ENCODE assay signal across 10 cellular contexts in the genomic region with DNA sequence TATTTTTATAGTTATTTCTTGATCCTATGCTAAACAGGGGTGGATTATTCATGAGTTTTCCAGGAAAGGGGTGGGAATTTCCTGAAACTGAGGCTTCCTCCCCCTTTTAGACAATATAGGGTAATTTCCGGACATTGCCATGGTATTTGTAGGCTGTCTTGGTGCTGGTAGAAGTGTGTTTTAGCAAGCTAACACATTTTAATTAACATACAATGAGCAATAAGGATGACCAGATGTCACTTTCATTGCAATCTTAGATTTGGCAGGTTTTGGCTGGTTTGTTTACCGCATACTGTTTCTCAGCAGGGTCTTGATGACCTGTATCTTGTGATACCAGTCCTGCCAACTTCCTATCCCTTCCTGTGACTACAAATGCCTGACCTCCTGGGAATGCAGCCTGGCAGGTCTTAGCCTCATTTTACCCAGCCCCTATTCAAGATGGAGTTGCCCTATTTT. TPM values are rescaled to one million over a fixed set of nuclear protein-coding genes. Genes with fewer than 3 reads are reported as not detected.
DNase-seq lines count a peak whose midpoint lies in the region; ATAC-seq and TF ChIP-seq lines count a peak whose summit lies in the region.
"Had no signal": no experiment of that assay in that cellular context is flagged by ENCODE, and none has a peak within 500 bp of the region (broad histone marks: within the 10 kb centered on the region; RNA-seq: fewer than 3 reads in every experiment).

No MANE protein-coding gene starts in this region.

- TF ChIP-seq CTCF in Calu3 (IDR thresholded peaks at IDR 0.05; ENCODE audit: unreplicated experiment) (no peak), RWPE2 (IDR thresholded peaks at IDR 0.05; ENCODE audit: poor library complexity, severe bottlenecking) (no peak), omental fat pad (IDR thresholded peaks at IDR 0.05) (no peak)

- no peaks in the 10 kb centered on the region for H3K9me3 ChIP-seq in RWPE2 (ENCODE audit: severe bottlenecking)

- DNase-seq in Calu3 (peak; percentile 35), RWPE2 (ENCODE audit: low spot score) (peak; percentile 29), omental fat pad (ENCODE audit: low spot score) (no peak), islet precursor cell (no peak), activated gamma-delta T cell treated with Interleukin-2 at 50 U/mL for 16 hours (no peak), DMS53 (lab: John Stamatoyannopoulos, UW) (no peak)
- DNase-seq in activated naive CD4-positive, alpha-beta T cell treated with anti-CD3 and anti-CD28 coated beads, Interleukin-2, amount 50 U/mL, for 16 hours: no peak
- DNase-seq: DMS79; stimulated activated CD4-positive, alpha-beta T cell treated with anti-CD3 and anti-CD28 coated beads, Interleukin-2, amount 100 ng/mL, for 48 hours had no signal

- peak overlapping the region; percentile 67 for H3K4me3 Mint-ChIP-seq in Calu3 (ENCODE audit: low read depth, unreplicated experiment)

- no peak overlapping the region for H3K4me3 ChIP-seq in RWPE2 (ENCODE audit: severe bottlenecking)

- no peaks in the 10 kb centered on the region for H3K9me3 Mint-ChIP-seq in Calu3 (ENCODE audit: low read depth, unreplicated experiment)

- CTCF ChIA-PET in Calu3 (lab: Charles Lee): interaction anchor here (0.8 to 3.0 kb wide), 3 partner anchors 9 to 11 kb away, joined by 3 to 9 read pairs (median 4); no protein-coding TSS in a partner anchor

- peak overlapping the region; percentile 92 for H3K27ac ChIP-seq in RWPE2 (ENCODE audit: poor library complexity, severe bottlenecking)

- no TSS peak for BruUV-seq in Calu3 (replicated peaks; lab: Mats Ljungman, UMichigan)

- H3K27ac Mint-ChIP-seq in Calu3 (ENCODE audit: unreplicated experiment): peak overlapping the region; percentile 95

- peaks cover 42% of the 10 kb centered on the region for H3K4me1 ChIP-seq in RWPE2 (ENCODE audit: insufficient read depth, poor library complexity, severe bottlenecking)

- H3K27me3 Mint-ChIP-seq in Calu3 (ENCODE audit: unreplicated experiment): no peaks in the 10 kb centered on the region

- no peaks in the 10 kb centered on the region for H3K27me3 ChIP-seq in RWPE2 (ENCODE audit: insufficient read depth, poor library complexity, severe bottlenecking)

- H3K36me3 Mint-ChIP-seq in Calu3 (ENCODE audit: insufficient read depth, unreplicated experiment): peaks cover 14% of the 10 kb centered on the region

- peaks cover 49% of the 10 kb centered on the region for H3K4me1 Mint-ChIP-seq in Calu3 (ENCODE audit: low read depth, unreplicated experiment)

- ATAC-seq in RWPE2 (ENCODE audit: low read depth) (peak; percentile 19), esophagus mucosa (peak; percentile 40), omental fat pad (ENCODE audit: low FRiP score) (peak; percentile 52)

- intact Hi-C loops in Calu3 (cut with micrococcal nuclease; ENCODE audit: unreplicated experiment): no loop called here

- H3K36me3 ChIP-seq in RWPE2 (ENCODE audit: low read depth): no peaks in the 10 kb centered on the region

RNA-seq across cellular contexts. Expression of gene C1QTNF6, which starts 1.0 kb away (rescaled TPM):
- total RNA-seq in Calu3 (2022) (6.2 and 7.5 TPM in 2 replicates), esophagus mucosa (2.0 TPM), omental fat pad (1 to 10 TPM; 1.0 to 2.8 (median 1.4) TPM)

RNA-seq across cellular contexts. Expression of gene SSTR3, which starts 23.2 kb away (rescaled TPM):
- total RNA-seq in Calu3 (2022) (not detected in 2 replicates), esophagus mucosa (not detected), omental fat pad (under 1 TPM in 2 of 4 donors, not detected in 2; 0.12 to 0.28 TPM)

RNA-seq across cellular contexts. Expression of gene IL2RB, which starts 39.3 kb away (rescaled TPM):
- total RNA-seq in Calu3 (2022) (not detected in 2 replicates), esophagus mucosa (3.1 TPM), omental fat pad (1 to 10 TPM in 3 of 4 donors, under 1 TPM in 1; 0.95 to 4.4 (median 1.5) TPM)

RNA-seq across cellular contexts. Expression of gene RAC2, which starts 55.0 kb away (rescaled TPM):
- 21.0 and 24.0 TPM in 2 replicates for total RNA-seq in Calu3 (2022)
- total RNA-seq in esophagus mucosa: 19.0 TPM
- total RNA-seq in omental fat pad: 10 to 100 TPM; 11.0 to 51.6 (median 20.0) TPM

Comparison
In these comparisons a context has a peak if more than half of its experiments do, and no peak if none do; other contexts are left out.
1. DNase-seq: peak in Calu3 (single experiment) and RWPE2 (single experiment); none in omental fat pad (single experiment), activated naive CD4-positive, alpha-beta T cell treated with anti-CD3 and anti-CD28 coated beads, Interleukin-2, amount 50 U/mL, for 16 hours (single experiment), islet precursor cell (single experiment), activated gamma-delta T cell treated with Interleukin-2 at 50 U/mL for 16 hours (single experiment) and DMS53 (single experiment).
2. Peak in every context shown above with its lines, with median percentiles within 50 percentile points of each other: ATAC-seq.